In the genomic region with DNA sequence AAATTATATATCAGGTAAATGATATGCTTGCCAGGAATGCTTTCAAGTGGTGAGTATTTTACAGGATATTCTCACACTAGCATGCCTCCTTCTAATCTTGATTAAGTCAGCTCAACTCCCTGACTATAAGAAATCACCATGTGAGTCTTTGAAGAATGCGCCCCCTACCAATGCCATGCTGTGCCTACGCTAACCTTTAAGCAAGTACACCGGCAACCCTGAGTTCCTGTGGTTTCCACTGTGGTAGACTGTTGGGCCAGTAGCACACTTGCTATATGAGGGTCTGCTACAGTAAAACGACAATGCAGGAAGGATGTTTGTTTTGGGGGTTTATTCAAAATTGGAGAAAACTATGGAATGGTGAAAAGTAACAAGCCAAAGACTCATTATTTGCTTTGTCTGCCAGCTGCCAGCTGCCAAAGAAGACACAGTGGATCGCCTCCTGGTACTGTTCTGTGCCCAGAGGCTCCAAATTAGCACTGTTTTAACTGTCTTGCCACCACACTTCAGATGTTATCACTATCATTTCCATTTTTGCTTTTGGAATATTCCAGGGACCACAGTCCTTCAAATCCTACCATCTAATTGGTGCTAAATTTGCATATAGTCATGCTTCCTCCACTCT, we compare ENCODE assay signal across 11 cellular contexts.
DNase-seq lines count a peak whose midpoint lies in the region; ATAC-seq and TF ChIP-seq lines count a peak whose summit lies in the region.
"Had no signal": no experiment of that assay in that cellular context is flagged by ENCODE, and none has a peak within 500 bp of the region (broad histone marks: within the 10 kb centered on the region; RNA-seq: fewer than 3 reads in every experiment).

No MANE protein-coding gene starts in this region.

- POLR2A ChIA-PET in naive thymus-derived CD4-positive, alpha-beta T cell (lab: Charles Lee): no interaction called here

- no peaks in the 10 kb centered on the region for H4K20me1 ChIP-seq in Loucy (ENCODE audit: insufficient read depth, low read length, poor library complexity, severe bottlenecking)

- in situ Hi-C loops in astrocyte of the cerebellum (cut with HindIII; ENCODE audit: low sequenced_read_pairs): no loop called here

- peak overlapping the region; percentile 35 for H3K9ac ChIP-seq in Loucy (ENCODE audit: low read depth, low read length, poor library complexity, severe bottlenecking)

- no peaks in the 10 kb centered on the region for H3K9me3 Mint-ChIP-seq in activated naive CD4-positive, alpha-beta T cell treated with anti-CD3 and anti-CD28 coated beads for 36 hours
- no peaks in the 10 kb centered on the region for H3K9me3 Mint-ChIP-seq in activated naive CD4-positive, alpha-beta T cell treated with anti-CD3 and anti-CD28 coated beads, Interleukin-2, amount 50 U/mL, for 72 hours
- H3K9me3 Mint-ChIP-seq in stimulated activated naive CD8-positive, alpha-beta T cell treated with anti-CD3 and anti-CD28 coated beads, Interleukin-15, amount 100 ng/mL, for 72 hours: no peaks in the 10 kb centered on the region
- no peaks in the 10 kb centered on the region for H3K9me3 Mint-ChIP-seq in naive thymus-derived CD4-positive, alpha-beta T cell

- peak; percentile 80 for TF ChIP-seq CTCF in Loucy (conservative IDR thresholded peaks at IDR 0.05; ENCODE audit: low read length)
- TF ChIP-seq CTCF in astrocyte of the cerebellum (IDR thresholded peaks at IDR 0.05; ENCODE audit: low read depth, low read length, missing control alignments): peak; percentile 17

- peak overlapping the region; percentile 54 for H3K4me3 ChIP-seq in Loucy (ENCODE audit: low read length, poor library complexity, severe bottlenecking)
- no peak overlapping the region for H3K4me3 ChIP-seq in astrocyte of the cerebellum (ENCODE audit: low read depth, low read length)
- no peak overlapping the region for H3K4me3 ChIP-seq in naive thymus-derived CD4-positive, alpha-beta T cell (ENCODE audit: low read length)
- H3K4me3 ChIP-seq: smooth muscle cell had no signal

- no peak overlapping the region for H3K27ac ChIP-seq in naive thymus-derived CD4-positive, alpha-beta T cell (ENCODE audit: low read depth, low read length)
- H3K27ac ChIP-seq in caudate nucleus (ENCODE audit: low read depth, low read length): no peak overlapping the region

- H3K27me3 Mint-ChIP-seq in activated naive CD4-positive, alpha-beta T cell treated with anti-CD3 and anti-CD28 coated beads for 36 hours (ENCODE audit: low read depth): no peaks in the 10 kb centered on the region
- H3K27me3 Mint-ChIP-seq in stimulated activated naive CD8-positive, alpha-beta T cell treated with anti-CD3 and anti-CD28 coated beads, Interleukin-15, amount 100 ng/mL, for 72 hours: no peaks in the 10 kb centered on the region
- H3K27me3 Mint-ChIP-seq in naive thymus-derived CD4-positive, alpha-beta T cell: no peaks in the 10 kb centered on the region

- peak overlapping the region; percentile 83 for H3K4me2 ChIP-seq in Loucy (ENCODE audit: low read depth, low read length, poor library complexity, severe bottlenecking)
- H3K4me2 ChIP-seq: smooth muscle cell had no signal

- H3K79me2 ChIP-seq in Loucy (ENCODE audit: insufficient read depth, low read length): no peaks in the 10 kb centered on the region

- no peak overlapping the region for H3K27ac Mint-ChIP-seq in activated naive CD4-positive, alpha-beta T cell treated with anti-CD3 and anti-CD28 coated beads for 36 hours
- H3K27ac Mint-ChIP-seq in activated naive CD4-positive, alpha-beta T cell treated with anti-CD3 and anti-CD28 coated beads, Interleukin-2, amount 50 U/mL, for 72 hours: no peak overlapping the region
- H3K27ac Mint-ChIP-seq in stimulated activated naive CD8-positive, alpha-beta T cell treated with anti-CD3 and anti-CD28 coated beads, Interleukin-15, amount 100 ng/mL, for 72 hours: no peak overlapping the region
- H3K27ac Mint-ChIP-seq in naive thymus-derived CD4-positive, alpha-beta T cell: no peak overlapping the region

- no peaks in the 10 kb centered on the region for H3K9me2 ChIP-seq in Loucy (replicated peaks; ENCODE audit: low read depth, low read length)

- no peaks in the 10 kb centered on the region for H3K4me1 Mint-ChIP-seq in activated naive CD4-positive, alpha-beta T cell treated with anti-CD3 and anti-CD28 coated beads for 36 hours (ENCODE audit: low read depth)
- H3K4me1 Mint-ChIP-seq in stimulated activated naive CD8-positive, alpha-beta T cell treated with anti-CD3 and anti-CD28 coated beads, Interleukin-15, amount 100 ng/mL, for 72 hours: peaks cover 9% of the 10 kb centered on the region
- H3K4me1 Mint-ChIP-seq in naive thymus-derived CD4-positive, alpha-beta T cell: peaks cover 0 to 31% (median 7%) of the 10 kb centered on the region in 7 donors

- H3K36me3 Mint-ChIP-seq in activated naive CD4-positive, alpha-beta T cell treated with anti-CD3 and anti-CD28 coated beads for 36 hours (ENCODE audit: low read depth): peaks cover 8% of the 10 kb centered on the region
- no peaks in the 10 kb centered on the region for H3K36me3 Mint-ChIP-seq in activated naive CD4-positive, alpha-beta T cell treated with anti-CD3 and anti-CD28 coated beads, Interleukin-2, amount 50 U/mL, for 72 hours
- peaks cover 0 to 27% (median 19%) of the 10 kb centered on the region in 5 donors for H3K36me3 Mint-ChIP-seq in naive thymus-derived CD4-positive, alpha-beta T cell

- CTCF ChIA-PET in activated naive CD4-positive, alpha-beta T cell treated with anti-CD3 and anti-CD28 coated beads for 36 hours (lab: Charles Lee): interaction anchor here (0.7 kb wide), 1 partner anchor 625 kb away, joined by 3 read pairs; no protein-coding TSS in a partner anchor
- CTCF ChIA-PET in naive thymus-derived CD4-positive, alpha-beta T cell (lab: Charles Lee): no interaction called here

- no peak overlapping the region for H3K4me3 Mint-ChIP-seq in activated naive CD4-positive, alpha-beta T cell treated with anti-CD3 and anti-CD28 coated beads for 36 hours
- no peak overlapping the region for H3K4me3 Mint-ChIP-seq in stimulated activated naive CD8-positive, alpha-beta T cell treated with anti-CD3 and anti-CD28 coated beads, Interleukin-15, amount 100 ng/mL, for 72 hours
- H3K4me3 Mint-ChIP-seq in naive thymus-derived CD4-positive, alpha-beta T cell: no peak overlapping the region

- ATAC-seq in activated naive CD4-positive, alpha-beta T cell treated with anti-CD3 and anti-CD28 coated beads, Interleukin-2, amount 50 U/mL, for 72 hours: no peak
- ATAC-seq in stimulated activated naive CD8-positive, alpha-beta T cell treated with anti-CD3 and anti-CD28 coated beads, Interleukin-15, amount 100 ng/mL, for 72 hours: peak; percentile 67
- ATAC-seq in naive thymus-derived CD4-positive, alpha-beta T cell: no peak

- H3K36me3 ChIP-seq in Loucy (ENCODE audit: insufficient read depth, low read length): no peaks in the 10 kb centered on the region
- H3K36me3 ChIP-seq in naive thymus-derived CD4-positive, alpha-beta T cell (ENCODE audit: control insufficient read depth in 2 of 3, insufficient read depth in 3 of 3, low read length in 3 of 3): no peaks in the 10 kb centered on the region

- no peaks in the 10 kb centered on the region for H3K9me3 ChIP-seq in Loucy (ENCODE audit: insufficient read depth, low read depth, low read length)
- H3K9me3 ChIP-seq in naive thymus-derived CD4-positive, alpha-beta T cell (ENCODE audit: control insufficient read depth in 2 of 3, low read length in 3 of 3): no peaks in the 10 kb centered on the region

- intact Hi-C loops in activated naive CD4-positive, alpha-beta T cell treated with anti-CD3 and anti-CD28 coated beads for 36 hours (cut with micrococcal nuclease): no loop called here
- intact Hi-C loops in naive thymus-derived CD4-positive, alpha-beta T cell (cut with micrococcal nuclease): no loop called here

- H2AFZ ChIP-seq in Loucy (ENCODE audit: low read length): peak overlapping the region; percentile 3; the same call in 1 of the 2 replicates

- H3K4me1 ChIP-seq in Loucy (ENCODE audit: insufficient read depth, low read length, poor library complexity, severe bottlenecking): peaks cover 42% of the 10 kb centered on the region
- no peaks in the 10 kb centered on the region for H3K4me1 ChIP-seq in naive thymus-derived CD4-positive, alpha-beta T cell (ENCODE audit: control insufficient read depth in 2 of 2, insufficient read depth in 2 of 2, low read length in 2 of 2)

- no peaks in the 10 kb centered on the region for H3K27me3 ChIP-seq in Loucy (ENCODE audit: insufficient read depth, low read length, poor library complexity, severe bottlenecking)
- H3K27me3 ChIP-seq in naive thymus-derived CD4-positive, alpha-beta T cell (ENCODE audit: control insufficient read depth in 2 of 2, insufficient read depth in 2 of 2, low read length in 2 of 2): no peaks in the 10 kb centered on the region

- no peaks in the 10 kb centered on the region for H3F3A ChIP-seq in Loucy (ENCODE audit: low read depth)

- DNase-seq in activated naive CD4-positive, alpha-beta T cell treated with anti-CD3 and anti-CD28 coated beads for 36 hours: peak; percentile 12
- no peak for DNase-seq in activated naive CD4-positive, alpha-beta T cell treated with anti-CD3 and anti-CD28 coated beads, Interleukin-2, amount 50 U/mL, for 72 hours (ENCODE audit: low spot score in 2 of 2)
- DNase-seq in astrocyte of the cerebellum (ENCODE audit: low read depth) (peak; percentile 63), caudate nucleus (lab: John Stamatoyannopoulos, UW) (no peak), GM03348 (ENCODE audit: low spot score) (no peak)
- DNase-seq in stimulated activated naive CD8-positive, alpha-beta T cell treated with anti-CD3 and anti-CD28 coated beads, Interleukin-15, amount 100 ng/mL, for 72 hours: peak in 1 of 2 donors; percentile 6
- DNase-seq in naive thymus-derived CD4-positive, alpha-beta T cell: no peak
- DNase-seq: activated CD4-positive, CD25-positive, alpha-beta regulatory T cell treated with anti-CD3 and anti-CD28 coated beads, Interleukin-2, amount 50 U/mL, for 72 hours; NCI-H510A treated with DMSO at 0.1 percent for 48 hours had no signal

Comparison
In these comparisons a context has a peak if more than half of its experiments do, and no peak if none do; other contexts are left out.
1. DNase-seq: peak in activated naive CD4-positive, alpha-beta T cell treated with anti-CD3 and anti-CD28 coated beads for 36 hours (single experiment) and astrocyte of the cerebellum (single experiment); none in activated naive CD4-positive, alpha-beta T cell treated with anti-CD3 and anti-CD28 coated beads, Interleukin-2, amount 50 U/mL, for 72 hours (0 of 2), naive thymus-derived CD4-positive, alpha-beta T cell (0 of 9), caudate nucleus (0 of 61) and GM03348 (single experiment).